Comparison of ENCODE assay signal across 1 cellular context in the genomic region with DNA sequence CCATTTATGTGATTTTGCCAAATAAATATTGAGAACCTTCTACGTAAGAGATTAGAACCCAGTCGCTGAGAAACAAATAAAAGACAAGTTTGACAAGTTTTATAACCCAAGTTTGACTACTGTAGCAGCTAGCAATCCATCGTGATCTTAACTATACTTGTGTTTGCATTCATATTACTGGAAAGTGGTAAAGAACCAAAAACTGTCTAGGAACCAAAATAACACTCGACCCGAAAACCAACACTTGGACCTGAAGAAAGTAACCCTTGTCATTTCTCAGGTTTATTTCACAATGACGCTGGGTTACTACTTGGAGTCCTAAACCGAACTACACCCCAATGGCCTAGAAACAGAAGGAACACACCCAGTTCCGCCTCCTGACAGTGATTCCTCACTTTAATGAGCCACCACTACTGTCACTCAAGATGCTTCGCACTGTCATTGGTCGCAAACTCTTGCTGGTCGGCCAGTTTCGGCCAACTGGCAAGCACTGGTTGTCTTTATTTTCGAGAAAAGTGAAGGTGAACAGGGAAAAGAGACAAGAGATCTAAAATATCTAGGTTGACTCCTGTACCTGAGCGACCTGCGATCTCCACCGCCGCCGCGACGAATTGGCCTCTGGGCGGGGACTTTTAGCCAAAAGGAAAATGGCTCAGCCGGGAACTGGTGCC.
TF ChIP-seq lines count a peak whose summit lies in the region.

No MANE protein-coding gene starts in this region.

TF ChIP-seq in HEK293, 187 proteins besides CTCF, POLR2A, EP300 and RAD21 (continued from another document):
- TF ChIP-seq ELK4 (IDR thresholded peaks at IDR 0.05; ENCODE audit: borderline replicate concordance, low read depth, low read length) (no peak), ZNF391 (tag by site-specific recombination; IDR thresholded peaks at IDR 0.05; ENCODE audit: borderline replicate concordance, low read depth) (no peak), PBX3 (CRISPR knock-in tag; IDR thresholded peaks at IDR 0.05) (peak; percentile 77; the same call in 1 of the 2 replicates), ZNF350 (tag by site-specific recombination; IDR thresholded peaks at IDR 0.05) (peak; percentile 72; the same call in 1 of the 2 replicates), ZNF214 (tag by site-specific recombination; IDR thresholded peaks at IDR 0.05; ENCODE audit: borderline replicate concordance) (no peak), PRDM1 (tag by site-specific recombination; IDR thresholded peaks at IDR 0.05) (peak; percentile 33; the same call in 1 of the 2 replicates), BCL6B (tag by site-specific recombination; IDR thresholded peaks at IDR 0.05) (0 out of 2 replicates have a peak, but pooled peaks have one; percentile 14), ZNF596 (tag by site-specific recombination; IDR thresholded peaks at IDR 0.05) (no peak), SP3 (tag by site-specific recombination; IDR thresholded peaks at IDR 0.05) (peak; percentile 4; the same call in 1 of the 2 replicates)
